Comparison of ENCODE assay signal across 17 cellular contexts in the genomic region with DNA sequence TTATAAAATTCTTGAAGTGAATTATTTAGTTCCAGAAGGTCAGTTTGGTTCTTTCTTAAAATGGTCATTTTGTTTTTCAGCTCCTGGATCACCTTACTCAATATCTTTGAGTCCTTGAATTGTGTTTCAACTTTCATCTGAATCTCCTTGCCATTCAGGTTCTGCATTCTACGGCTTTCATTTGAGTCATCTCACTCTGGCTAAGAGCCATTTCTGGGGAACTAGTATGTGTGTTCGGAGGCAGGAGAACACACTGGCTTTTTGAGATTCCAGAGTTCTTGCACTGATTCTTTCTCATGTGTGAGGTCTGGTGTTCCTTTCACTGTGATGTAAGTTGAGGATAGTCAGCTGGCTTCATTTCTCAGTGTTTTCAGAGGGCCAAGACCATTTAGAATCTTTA.
DNase-seq lines count a peak whose midpoint lies in the region; ATAC-seq, FAIRE-seq and TF ChIP-seq lines count a peak whose summit lies in the region.
"Had no signal": no experiment of that assay in that cellular context is flagged by ENCODE, and none has a peak within 500 bp of the region (broad histone marks: within the 10 kb centered on the region; RNA-seq: fewer than 3 reads in every experiment).

No MANE protein-coding gene starts in this region.

- ATAC-seq in IMR-90 (ENCODE audit: low read depth), result no peak; the same call in 1 of the 2 replicates
- no peak for ATAC-seq in foreskin keratinocyte
- ATAC-seq in GM18870 (IDR thresholded peaks at IDR 0.05; ENCODE audit: unreplicated experiment), result no peak
- ATAC-seq: CD8-positive, alpha-beta T cell; HCT116 had no signal

- CTCF ChIA-PET in Calu3 (lab: Charles Lee) (no interaction called here), IMR-90 (lab: Yijun Ruan, JAX) (no interaction called here)

- POLR2A ChIA-PET in IMR-90 (lab: Charles Lee; ENCODE audit: unreplicated experiment), result no interaction called here

- no peak overlapping the region for H3K4me2 ChIP-seq in IMR-90 (ENCODE audit: low read depth, low read length)

- WGBS in IMR-90 (ENCODE audit: extremely low coverage in 2 of 2, insufficient read length in 1 of 2), 2 experiments, result 60% methylated on average over 1 of the region's 2 CpGs; no CpG with 5 or more reads in 1 of the 2 experiments

- H3K4me1 Mint-ChIP-seq in Calu3 (ENCODE audit: low read depth, unreplicated experiment) (no peaks in the 10 kb centered on the region), immature natural killer cell (no peaks in the 10 kb centered on the region)
- H3K4me1 Mint-ChIP-seq: CD14-positive monocyte, IgD-negative memory B cell had no signal

- H4K20me1 ChIP-seq in IMR-90 (ENCODE audit: insufficient read depth, low read length), result no peaks in the 10 kb centered on the region

- no peaks in the 10 kb centered on the region for H3K9me3 Mint-ChIP-seq in Calu3 (ENCODE audit: low read depth, unreplicated experiment)
- H3K9me3 Mint-ChIP-seq in immature natural killer cell, result peaks cover 5 to 13% (median 7%) of the 10 kb centered on the region in 6 donors

- no peak overlapping the region for H4K5ac ChIP-seq in IMR-90 (ENCODE audit: low read depth, low read length)

- DNase-seq in Calu3, result peak; percentile 2
- DNase-seq in IMR-90, result peak; percentile 29
- DNase-seq in bronchial epithelial cell (ENCODE audit: low read depth), result peak; percentile 52
- DNase-seq in foreskin keratinocyte, result peak; percentile 19 to 42
- DNase-seq in immature natural killer cell, result no peak
- DNase-seq in NCI-H510A (lab: John Stamatoyannopoulos, UW), result no peak
- DNase-seq in activated T-cell treated with anti-CD3 and anti-CD28 coated beads for 4 hours, result no peak
- DNase-seq: CD8-positive, alpha-beta T cell; COR-L47; DND-41; GF-D8 had no signal

- H3K14ac ChIP-seq in IMR-90 (replicated peaks; ENCODE audit: low read depth, low read length), result no peak overlapping the region

- H4K91ac ChIP-seq in IMR-90 (ENCODE audit: insufficient read depth, low read depth, low read length), result no peak overlapping the region

- H2AFZ ChIP-seq in IMR-90 (replicated peaks; ENCODE audit: low read length, poor library complexity), result no peak overlapping the region

- H3K79me1 ChIP-seq in IMR-90 (ENCODE audit: low read depth in 1 of 2, low read length in 2 of 2), result no peaks in the 10 kb centered on the region

- no peak overlapping the region for H3K23ac ChIP-seq in IMR-90 (ENCODE audit: low read depth, low read length)

- no peak for FAIRE-seq in bronchial epithelial cell (lab: Jason Lieb, UNC)
- FAIRE-seq: A204.1 had no signal

- H3K36me3 Mint-ChIP-seq in Calu3 (ENCODE audit: insufficient read depth, unreplicated experiment), result no peaks in the 10 kb centered on the region
- no peaks in the 10 kb centered on the region for H3K36me3 Mint-ChIP-seq in immature natural killer cell
- H3K36me3 Mint-ChIP-seq: CD14-positive monocyte; CD8-positive, alpha-beta T cell; IgD-negative memory B cell had no signal

- H2BK5ac ChIP-seq in IMR-90 (ENCODE audit: low read depth, low read length, poor library complexity, severe bottlenecking), result no peak overlapping the region

- no peak for TF ChIP-seq POLR2A in IMR-90 (IDR thresholded peaks at IDR 0.05; ENCODE audit: low read depth, low read length)

- no peak overlapping the region for H3K4ac ChIP-seq in IMR-90 (ENCODE audit: low read depth, low read length)

- no peak overlapping the region for H3K27ac Mint-ChIP-seq in Calu3 (ENCODE audit: unreplicated experiment)
- no peak overlapping the region for H3K27ac Mint-ChIP-seq in immature natural killer cell
- H3K27ac Mint-ChIP-seq: CD14-positive monocyte; CD8-positive, alpha-beta T cell; IgD-negative memory B cell had no signal

- H3K4me1 ChIP-seq in IMR-90 (ENCODE audit: control insufficient read depth, insufficient read depth, low read length) (no peaks in the 10 kb centered on the region), foreskin keratinocyte (no peaks in the 10 kb centered on the region)

- no peak overlapping the region for H2BK120ac ChIP-seq in IMR-90 (ENCODE audit: low read depth, low read length)

- dilution Hi-C loops in IMR-90 (cut with HindIII; ENCODE audit: low sequenced_read_pairs, unreplicated experiment), result no loop called here

- H3K56ac ChIP-seq in IMR-90 (ENCODE audit: extremely low read depth, insufficient read depth, low read length), result no peak overlapping the region

- H3K4me3 Mint-ChIP-seq in Calu3 (ENCODE audit: low read depth, unreplicated experiment) (no peak overlapping the region), immature natural killer cell (no peak overlapping the region)
- H3K4me3 Mint-ChIP-seq: CD14-positive monocyte; CD8-positive, alpha-beta T cell; IgD-negative memory B cell had no signal

- H3K27ac ChIP-seq in IMR-90 (ENCODE audit: insufficient read depth, low read length), result no peak overlapping the region
- H3K27ac ChIP-seq in foreskin keratinocyte, result no peak overlapping the region
- H3K27ac ChIP-seq: HL-60 had no signal

- no peak overlapping the region for H2BK15ac ChIP-seq in IMR-90 (ENCODE audit: low read depth, low read length)

- H2BK20ac ChIP-seq in IMR-90 (ENCODE audit: low read depth, low read length), result no peak overlapping the region

- H3K9ac ChIP-seq in IMR-90 (ENCODE audit: low read depth, low read length), result no peak overlapping the region

- H3K36me3 ChIP-seq in IMR-90 (ENCODE audit: control insufficient read depth, insufficient read depth, low read length) (no peaks in the 10 kb centered on the region), bronchial epithelial cell (ENCODE audit: control insufficient read depth, insufficient read depth, low read length) (no peaks in the 10 kb centered on the region)

- H3K4me3 ChIP-seq in IMR-90 (ENCODE audit: insufficient read depth, low read depth, low read length) (no peak overlapping the region), bronchial epithelial cell (ENCODE audit: low read depth, low read length) (no peak overlapping the region)

- H2AK5ac ChIP-seq in IMR-90 (ENCODE audit: low read depth, low read length), result no peak overlapping the region

- TF ChIP-seq CTCF in Calu3 (IDR thresholded peaks at IDR 0.05; ENCODE audit: unreplicated experiment) (no peak), IMR-90 (conservative IDR thresholded peaks at IDR 0.05; ENCODE audit: low read depth, low read length) (no peak), bronchial epithelial cell (IDR thresholded peaks at IDR 0.05; ENCODE audit: insufficient read depth, low read length, severe bottlenecking) (no peak), foreskin keratinocyte (conservative IDR thresholded peaks at IDR 0.05) (no peak)

- intact Hi-C loops in Calu3 (cut with micrococcal nuclease; ENCODE audit: unreplicated experiment), result no loop called here
- intact Hi-C loops in IMR-90 (cut with micrococcal nuclease), result no loop called here

- no peaks in the 10 kb centered on the region for H3K27me3 Mint-ChIP-seq in Calu3 (ENCODE audit: unreplicated experiment)
- H3K27me3 Mint-ChIP-seq in immature natural killer cell (ENCODE audit: low read depth in 3 of 3), result peaks cover 0 to 1% (median 0%) of the 10 kb centered on the region in 3 donors
- H3K27me3 Mint-ChIP-seq: IgD-negative memory B cell had no signal

- H3K9me3 ChIP-seq in IMR-90 (ENCODE audit: control insufficient read depth, insufficient read depth, low read length), result no peaks in the 10 kb centered on the region

- BruUV-seq in Calu3 (replicated peaks; lab: Mats Ljungman, UMichigan) (no TSS peak), IMR-90 (replicated peaks; lab: Mats Ljungman, UMichigan) (no TSS peak)

- H3K9me1 ChIP-seq in IMR-90 (ENCODE audit: insufficient read depth, low read length), result no peaks in the 10 kb centered on the region

- in situ Hi-C loops in IMR-90 (cut with MboI; ENCODE audit: low sequenced_read_pairs), result no loop called here

- no peak for TF ChIP-seq RAD21 in IMR-90 (IDR thresholded peaks at IDR 0.05; ENCODE audit: low read length)

- H3K18ac ChIP-seq in IMR-90 (ENCODE audit: low read depth, low read length), result no peak overlapping the region

- no peak overlapping the region for H4K8ac ChIP-seq in IMR-90 (ENCODE audit: low read depth in 2 of 2, low read length in 2 of 2)

- H3K27me3 ChIP-seq in IMR-90 (ENCODE audit: control insufficient read depth, insufficient read depth, low read length) (no peaks in the 10 kb centered on the region), bronchial epithelial cell (ENCODE audit: control insufficient read depth, insufficient read depth, low read length) (no peaks in the 10 kb centered on the region), foreskin keratinocyte (no peaks in the 10 kb centered on the region)

- no peak overlapping the region for H2AK9ac ChIP-seq in IMR-90 (replicated peaks; ENCODE audit: low read depth, low read length, poor library complexity)

TF ChIP-seq in IMR-90, 13 proteins besides CTCF, POLR2A, EP300 and RAD21:
- no peak for TF ChIP-seq SMC3 (IDR thresholded peaks at IDR 0.05; ENCODE audit: low read depth, low read length)
- TF ChIP-seq FOS (IDR thresholded peaks at IDR 0.05; ENCODE audit: low read depth, low read length), result no peak
- TF ChIP-seq CEBPB (IDR thresholded peaks at IDR 0.05; ENCODE audit: low read depth, low read length), result no peak
- no peak for TF ChIP-seq MAFK (IDR thresholded peaks at IDR 0.05; ENCODE audit: low read depth, low read length)

Comparison
In these comparisons a context has a peak if more than half of its experiments do, and no peak if none do; other contexts are left out.
1. DNase-seq: peak in Calu3 (single experiment), IMR-90 (single experiment), bronchial epithelial cell (single experiment) and foreskin keratinocyte (2 of 2); none in immature natural killer cell (0 of 3), NCI-H510A (single experiment) and activated T-cell treated with anti-CD3 and anti-CD28 coated beads for 4 hours (single experiment).